ENCODE assay signal across 9 cellular contexts in genomic region chr3:190909908-190910307, GRCh38. TPM values are rescaled to one million over a fixed set of nuclear protein-coding genes. Genes with fewer than 3 reads are reported as not detected.
"Had no signal": no experiment of that assay in that cellular context is flagged by ENCODE, and none has a peak within 500 bp of the region (broad histone marks: within the 10 kb centered on the region; RNA-seq: fewer than 3 reads in every experiment).

No MANE protein-coding gene starts in this region.

- H2AFZ ChIP-seq: GM23248, GM23338 had no signal

- H3K9ac ChIP-seq: GM23248 had no signal

- H3K4me1 ChIP-seq: HAP-1 had no signal

- H3K4me3 Mint-ChIP-seq: GM23338, H9, HFFc6 had no signal

- H3K36me3 ChIP-seq: HAP-1 had no signal

- H3K9me3 Mint-ChIP-seq: HFFc6 had no signal

- H3K27ac ChIP-seq: GM23248 had no signal

- H3K4me3 ChIP-seq: GM23248, GM23338, HAP-1 had no signal

- H3K9me3 ChIP-seq: HAP-1 had no signal

- H3K4me2 ChIP-seq: GM23338 had no signal

- DNase-seq: GM23248, GOT3, H7, H9, HCEC 1CT, HFFc6 had no signal

- H3K27ac Mint-ChIP-seq: GM23338, H9, HFFc6 had no signal

RNA-seq across cellular contexts. Expression of gene GMNC, which starts 47.4 kb away (rescaled TPM):
- total RNA-seq: GM23248, H4, H9 had no signal
- polyA plus RNA-seq: GM23248 had no signal
